31 cellular contexts compared by ENCODE assay signal in the genomic region with DNA sequence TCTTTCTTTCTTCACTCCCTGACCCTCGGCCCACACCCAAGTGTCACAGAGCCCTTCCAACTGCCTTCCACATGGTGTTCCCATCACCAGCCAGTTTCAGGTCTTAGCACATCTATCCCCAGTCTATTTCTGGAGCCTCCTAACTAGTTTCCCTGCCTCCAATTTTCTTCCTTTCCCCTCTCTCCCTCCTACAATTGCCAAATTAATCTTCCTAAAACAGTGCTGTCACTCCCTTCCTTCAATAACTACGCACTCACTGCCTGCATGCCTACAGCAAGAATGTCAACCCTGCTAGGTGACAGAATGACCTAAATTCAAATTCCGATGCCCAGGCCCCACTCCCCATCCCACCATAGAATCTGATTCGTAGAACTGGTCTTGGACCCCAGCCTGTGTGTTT. TPM values are rescaled to one million over a fixed set of nuclear protein-coding genes. Genes with fewer than 3 reads are reported as not detected.
"Had no signal": no experiment of that assay in that cellular context is flagged by ENCODE, and none has a peak within 500 bp of the region (broad histone marks: within the 10 kb centered on the region; RNA-seq: fewer than 3 reads in every experiment).

No MANE protein-coding gene starts in this region.

- H3K4me3 Mint-ChIP-seq: naive thymus-derived CD4-positive, alpha-beta T cell; natural killer cell; nephron; neural progenitor cell; stimulated activated naive CD8-positive, alpha-beta T cell treated with anti-CD3 and anti-CD28 coated beads, Interleukin-15, amount 100 ng/mL, for 72 hours had no signal

- H3K27ac ChIP-seq: neural progenitor cell, ovary, parathyroid adenoma, psoas muscle, right lobe of liver, sigmoid colon, suprapubic skin, testis, tibial artery, transverse colon, upper lobe of left lung, uterus had no signal

- H3K36me3 ChIP-seq: neural progenitor cell, ovary, right lobe of liver, sigmoid colon, suprapubic skin, tibial artery, transverse colon, upper lobe of left lung, uterus had no signal

- H3K79me2 ChIP-seq: parathyroid adenoma had no signal

- H3K4me1 ChIP-seq: neural progenitor cell, parathyroid adenoma, psoas muscle, right lobe of liver, sigmoid colon, suprapubic skin, testis, tibial artery, upper lobe of left lung, uterus had no signal

- H3K9me3 Mint-ChIP-seq: naive thymus-derived CD4-positive, alpha-beta T cell; natural killer cell; nephron; stimulated activated memory B cell treated with anti-CD40 and anti-IgM and Interleukin-4, amounts not matched to agents 10 μg/mL and 1 μg/mL and 100 μg/mL, for 72 hours; stimulated activated naive CD8-positive, alpha-beta T cell treated with anti-CD3 and anti-CD28 coated beads, Interleukin-15, amount 100 ng/mL, for 72 hours had no signal

- DNase-seq: naive thymus-derived CD4-positive, alpha-beta T cell; natural killer cell; occipital lobe; ovary; posterior cingulate gyrus; psoas muscle; retina; right cardiac atrium; sigmoid colon; small intestine; stimulated activated CD4-positive, alpha-beta T cell treated with anti-CD3 and anti-CD28 coated beads, Interleukin-15, amount 100 ng/mL, for 24 hours; stimulated activated CD4-positive, alpha-beta T cell treated with anti-CD3 and anti-CD28 coated beads, Interleukin-2, amount 100 ng/mL, for 24 hours; stimulated activated CD4-positive, alpha-beta T cell treated with anti-CD3 and anti-CD28 coated beads, Interleukin-2, amount 100 ng/mL, for 48 hours; stimulated activated CD4-positive, alpha-beta T cell treated with anti-CD3 and anti-CD28 coated beads, Interleukin-4, amount 100 ng/mL, for 24 hours; stimulated activated CD8-positive, alpha-beta memory T cell treated with anti-CD3 and anti-CD28 coated beads, Interleukin-4, amount 100 ng/mL, for 48 hours; stimulated activated naive CD4-positive, alpha-beta T cell; stimulated activated naive CD8-positive, alpha-beta T cell treated with anti-CD3 and anti-CD28 coated beads, Interleukin-15, amount 100 ng/mL, for 72 hours; stimulated activated naive CD8-positive, alpha-beta T cell treated with anti-CD3 and anti-CD28 coated beads, Interleukin-15, Interleukin-2, amounts not matched to agents 100 U/mL and 50 U/mL, for 24 hours; substantia nigra; tibial artery; transverse colon; uterus had no signal

- ATAC-seq: naive thymus-derived CD4-positive, alpha-beta T cell; natural killer cell; psoas muscle; right cardiac atrium; right lobe of liver; stimulated activated memory B cell treated with anti-CD40 and anti-IgM and Interleukin-4, amounts not matched to agents 10 μg/mL and 1 μg/mL and 100 μg/mL, for 72 hours; stimulated activated naive CD8-positive, alpha-beta T cell treated with anti-CD3 and anti-CD28 coated beads, Interleukin-15, amount 100 ng/mL, for 72 hours; stimulated activated naive CD8-positive, alpha-beta T cell treated with anti-CD3 and anti-CD28 coated beads, Interleukin-15, Interleukin-2, amounts not matched to agents 100 U/mL and 50 U/mL, for 24 hours had no signal

- H3K4me2 ChIP-seq: neural progenitor cell had no signal

- H3K27me3 ChIP-seq: neural progenitor cell, ovary, right lobe of liver, sigmoid colon, suprapubic skin, testis, transverse colon, upper lobe of left lung, uterus had no signal

- H3K27ac Mint-ChIP-seq: naive thymus-derived CD4-positive, alpha-beta T cell; natural killer cell; neural progenitor cell; progenitor cell of endocrine pancreas; stimulated activated memory B cell treated with anti-CD40 and anti-IgM and Interleukin-4, amounts not matched to agents 10 μg/mL and 1 μg/mL and 100 μg/mL, for 72 hours; stimulated activated naive CD8-positive, alpha-beta T cell treated with anti-CD3 and anti-CD28 coated beads, Interleukin-15, amount 100 ng/mL, for 72 hours had no signal

- FAIRE-seq: small intestine had no signal

- H3K27me3 Mint-ChIP-seq: naive thymus-derived CD4-positive, alpha-beta T cell; progenitor cell of endocrine pancreas; stimulated activated naive CD8-positive, alpha-beta T cell treated with anti-CD3 and anti-CD28 coated beads, Interleukin-15, amount 100 ng/mL, for 72 hours had no signal

- H3K4me1 Mint-ChIP-seq: natural killer cell, neural progenitor cell had no signal

- H3K4me3 ChIP-seq: neural progenitor cell, ovary, psoas muscle, right lobe of liver, sigmoid colon, suprapubic skin, tibial artery, transverse colon, upper lobe of left lung, uterus had no signal

- H3K36me3 Mint-ChIP-seq: naive thymus-derived CD4-positive, alpha-beta T cell; natural killer cell; neural progenitor cell; stimulated activated memory B cell treated with anti-CD40 and anti-IgM and Interleukin-4, amounts not matched to agents 10 μg/mL and 1 μg/mL and 100 μg/mL, for 72 hours had no signal

- H2AFZ ChIP-seq: neural progenitor cell, parathyroid adenoma had no signal

RNA-seq across cellular contexts. Expression of a gene that starts 36.1 kb away (rescaled TPM):
- total RNA-seq: natural killer cell had no signal
- polyA plus RNA-seq: naive thymus-derived CD4-positive, alpha-beta T cell had no signal
